Comparison of ENCODE assay signal across 1 cellular context in the genomic region with DNA sequence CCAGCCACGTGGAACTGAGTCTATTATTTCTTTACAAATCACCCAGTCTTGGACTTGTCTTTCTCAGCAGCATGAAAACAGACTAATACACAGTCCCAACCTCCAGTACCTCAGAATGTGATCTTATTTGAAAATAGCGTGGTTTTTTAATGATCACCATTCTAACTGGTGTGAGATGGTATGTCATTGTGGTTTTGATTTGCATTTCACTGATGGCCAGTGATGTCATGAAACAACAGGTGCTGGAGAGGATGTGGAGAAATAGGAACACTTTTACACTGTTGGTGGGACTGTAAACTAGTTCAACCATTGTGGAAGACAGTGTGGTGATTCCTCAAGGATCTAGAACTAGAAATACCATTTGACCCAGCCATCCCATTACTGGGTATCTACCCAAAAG. TPM values are rescaled to one million over a fixed set of nuclear protein-coding genes. Genes with fewer than 3 reads are reported as not detected.
"Had no signal": no experiment of that assay in that cellular context is flagged by ENCODE, and none has a peak within 500 bp of the region (broad histone marks: within the 10 kb centered on the region; RNA-seq: fewer than 3 reads in every experiment).

No MANE protein-coding gene starts in this region.

RNA-seq across cellular contexts. Expression of a gene that starts 32.1 kb away (rescaled TPM):
- total RNA-seq: G401 had no signal
